21 cellular contexts compared by ENCODE assay signal in the genomic region with DNA sequence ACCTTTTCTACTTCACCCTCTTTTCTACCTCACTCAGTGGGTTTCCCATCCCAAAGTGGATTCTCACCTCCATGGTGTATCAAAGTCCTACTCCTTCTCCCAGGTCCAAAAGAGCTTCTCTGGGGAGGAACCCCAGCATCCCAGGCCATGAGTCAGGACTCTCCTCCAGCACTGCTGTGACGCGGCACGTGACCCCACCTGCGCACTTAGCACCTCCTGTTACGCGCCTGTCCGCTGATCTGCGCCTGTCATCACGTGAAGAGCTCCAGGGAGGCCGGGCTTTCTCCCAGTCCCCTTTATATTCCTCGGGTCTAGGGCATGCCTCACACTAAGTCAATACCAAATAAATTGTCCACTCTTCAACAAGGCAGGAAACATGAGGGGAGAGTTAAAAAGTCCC.
DNase-seq lines count a peak whose midpoint lies in the region; ATAC-seq, FAIRE-seq and TF ChIP-seq lines count a peak whose summit lies in the region.
"Had no signal": no experiment of that assay in that cellular context is flagged by ENCODE, and none has a peak within 500 bp of the region (broad histone marks: within the 10 kb centered on the region; RNA-seq: fewer than 3 reads in every experiment).

No MANE protein-coding gene starts in this region.

- in situ Hi-C loops in transverse colon (cut with MboI; ENCODE audit: low pct_ligation_motif_present in 1 of 4, low pct_unique_long_range_greater_than_20kb in 1 of 4, low sequenced_read_pairs in 3 of 4), result no loop called here

- FAIRE-seq in kidney (lab: Jason Lieb, UNC), result no peak
- FAIRE-seq: A204.1, GM12878, H1 had no signal

- no peaks in the 10 kb centered on the region for H3K27me3 ChIP-seq in transverse colon
- H3K27me3 ChIP-seq: BE2C had no signal

- no peak for TF ChIP-seq EP300 in transverse colon (IDR thresholded peaks at IDR 0.05; ENCODE audit: low read depth)

- TF ChIP-seq CTCF in kidney (IDR thresholded peaks at IDR 0.05; ENCODE audit: borderline replicate concordance, extremely low read depth, insufficient read depth) (no peak), transverse colon (IDR thresholded peaks at IDR 0.05) (no peak)

- intact Hi-C loops in kidney (cut with DNase I) (no loop called here), posterior vena cava (cut with DNase I) (loop anchor here in 1 of 2 donors (10.0 kb wide), 1 partner anchor 207 kb away; no protein-coding TSS in a partner anchor), transverse colon (cut with DNase I; ENCODE audit: low total_unique reads) (no loop called here)

- H3K27ac ChIP-seq in caudate nucleus (ENCODE audit: low read depth, low read length) (peak overlapping the region; percentile 99), kidney (ENCODE audit: low read depth in 2 of 2, low read length in 2 of 2) (no peak overlapping the region), transverse colon (no peak overlapping the region)

- WGBS in transverse colon (ENCODE audit: low coverage in 1 of 2), 2 donors, result 83 to 95% methylated on average over 6 to 11 of the region's 11 CpGs

- no peak for ATAC-seq in GM21381 (IDR thresholded peaks at IDR 0.05; ENCODE audit: unreplicated experiment)
- ATAC-seq: GM12878 had no signal

- H3K4me3 ChIP-seq in kidney (ENCODE audit: low read length in 2 of 2), result no peak overlapping the region
- no peak overlapping the region for H3K4me3 ChIP-seq in transverse colon
- H3K4me3 ChIP-seq: GM12878 had no signal

- no peak for TF ChIP-seq POLR2A in transverse colon (IDR thresholded peaks at IDR 0.05)

- H3K9ac ChIP-seq in kidney (ENCODE audit: low read length in 2 of 2), result no peak overlapping the region

- H3K36me3 ChIP-seq in kidney (ENCODE audit: control insufficient read depth in 1 of 2, insufficient read depth in 2 of 2, low read length in 2 of 2), result no peaks in the 10 kb centered on the region
- no peaks in the 10 kb centered on the region for H3K36me3 ChIP-seq in transverse colon
- H3K36me3 ChIP-seq: BE2C had no signal

- H3K9me3 ChIP-seq in kidney (ENCODE audit: control insufficient read depth in 1 of 2, low read length in 2 of 2), result no peaks in the 10 kb centered on the region
- H3K9me3 ChIP-seq in transverse colon, result no peaks in the 10 kb centered on the region
- H3K9me3 ChIP-seq: BE2C had no signal

- H3K4me1 ChIP-seq in kidney (ENCODE audit: control insufficient read depth in 1 of 2, insufficient read depth in 1 of 2, low read depth in 1 of 2, low read length in 2 of 2) (no peaks in the 10 kb centered on the region), transverse colon (no peaks in the 10 kb centered on the region)
- H3K4me1 ChIP-seq: BE2C had no signal

- no peak for DNase-seq in caudate nucleus (lab: John Stamatoyannopoulos, UW)
- peak; percentile 32 for DNase-seq in kidney
- DNase-seq in posterior vena cava (ENCODE audit: low spot score), result peak; percentile 56
- no peak for DNase-seq in midbrain (lab: John Stamatoyannopoulos, UW)
- DNase-seq in transverse colon, result no peak
- no peak for DNase-seq in NCI-H1092 (lab: John Stamatoyannopoulos, UW)
- DNase-seq: ACHN; BE2C; C1 segment of cervical spinal cord; CD4-positive, CD25-positive, alpha-beta regulatory T cell; CD8-positive, alpha-beta memory T cell; COR-L47; DMS 273 treated with DMSO at 0.1 percent for 48 hours; DMS53; DND-41; EL; H9 had no signal

Comparison
In these comparisons a context has a peak if more than half of its experiments do, and no peak if none do; other contexts are left out.
1. DNase-seq: peak in kidney (single experiment) and posterior vena cava (single experiment); none in caudate nucleus (0 of 61), midbrain (single experiment), transverse colon (single experiment) and NCI-H1092 (single experiment).